ENCODE assay signal across 8 cellular contexts in the genomic region with DNA sequence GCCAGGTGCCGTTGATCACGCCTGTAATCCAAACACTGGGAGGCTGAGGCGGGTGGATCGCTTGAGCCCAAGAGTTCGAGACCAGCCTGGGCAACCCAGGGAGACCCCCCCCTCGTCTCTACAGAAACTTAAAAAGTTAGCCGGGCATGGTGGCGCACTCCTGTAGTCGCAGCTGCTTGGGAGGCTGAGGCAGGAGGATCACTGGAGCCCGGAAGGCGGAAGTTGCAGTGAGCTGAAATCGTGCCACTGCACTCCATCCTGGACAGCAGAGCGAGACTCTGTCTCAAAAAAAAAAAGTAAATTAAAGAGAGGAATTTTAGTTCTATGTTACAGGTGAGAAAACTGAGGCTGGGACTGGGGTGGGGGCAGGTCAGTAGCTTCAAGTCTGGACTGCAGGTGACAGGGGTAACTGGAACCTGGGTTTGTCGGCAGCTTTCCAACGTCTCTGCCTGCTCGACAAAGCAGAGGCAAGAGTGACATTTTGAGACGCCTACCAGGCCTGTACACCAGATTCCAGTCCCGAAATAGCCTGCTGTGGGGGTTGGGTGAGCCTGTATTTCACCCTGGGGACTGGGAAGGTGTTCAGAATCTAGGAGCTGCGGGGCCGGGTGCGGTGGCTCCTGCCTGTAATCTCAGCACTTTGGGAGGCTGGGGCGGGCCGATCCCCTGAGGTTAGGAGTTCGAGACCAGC. TPM values are rescaled to one million over a fixed set of nuclear protein-coding genes. Genes with fewer than 3 reads are reported as not detected.
A peak's percentile ranks its signal among the peaks of the same experiment; 100 is the strongest.
DNase-seq lines count a peak whose midpoint lies in the region; ATAC-seq and TF ChIP-seq lines count a peak whose summit lies in the region.

No MANE protein-coding gene starts in this region.

- intact Hi-C loops in activated T-helper 1 cell treated with anti-CD3 and anti-CD28 coated beads, Interleukin-12 subunit alpha, Interleukin-12 subunit beta, Interleukin-2, Interleukin-4 antibody, amounts not matched to agents 30 ng/mL and 10 ng/mL and 1 ng/mL, durations not matched to agents 14 hours and 24 hours and 36 hours (cut with micrococcal nuclease) = no loop called here
- intact Hi-C loops in left ventricle myocardium inferior (cut with micrococcal nuclease) = no loop called here
- intact Hi-C loops in sciatic nerve (cut with DNase I) = loop anchor here (10.0 kb wide), 1 partner anchor 65 kb away; the partner anchor contains the start of gene EHD2

- ATAC-seq in sciatic nerve (peak; percentile 33), HG03442 (IDR thresholded peaks at IDR 0.05; ENCODE audit: unreplicated experiment) (no peak)

- no peak for TF ChIP-seq CTCF in left ventricle myocardium inferior (IDR thresholded peaks at IDR 0.05; ENCODE audit: borderline replicate concordance)

- no peaks in the 10 kb centered on the region for H3K9me3 ChIP-seq in left ventricle myocardium inferior (replicated peaks)

- H3K36me3 Mint-ChIP-seq in activated T-helper 1 cell treated with anti-CD3 and anti-CD28 coated beads, Interleukin-12 subunit alpha, Interleukin-12 subunit beta, Interleukin-2, Interleukin-4 antibody, amounts not matched to agents 30 ng/mL and 10 ng/mL and 1 ng/mL, durations not matched to agents 14 hours and 24 hours and 36 hours (ENCODE audit: low read depth) = peaks cover 23% of the 10 kb centered on the region

- peak overlapping the region; percentile 94 for H3K27ac Mint-ChIP-seq in activated T-helper 1 cell treated with anti-CD3 and anti-CD28 coated beads, Interleukin-12 subunit alpha, Interleukin-12 subunit beta, Interleukin-2, Interleukin-4 antibody, amounts not matched to agents 30 ng/mL and 10 ng/mL and 1 ng/mL, durations not matched to agents 14 hours and 24 hours and 36 hours

- H3K36me3 ChIP-seq in left ventricle myocardium inferior = peaks cover 39% of the 10 kb centered on the region

- H3K4me1 ChIP-seq in left ventricle myocardium inferior = peaks cover 66% of the 10 kb centered on the region

- in situ Hi-C loops in G401 (cut with HindIII; ENCODE audit: low sequenced_read_pairs) = no loop called here

- no peaks in the 10 kb centered on the region for H3K9me3 Mint-ChIP-seq in activated T-helper 1 cell treated with anti-CD3 and anti-CD28 coated beads, Interleukin-12 subunit alpha, Interleukin-12 subunit beta, Interleukin-2, Interleukin-4 antibody, amounts not matched to agents 30 ng/mL and 10 ng/mL and 1 ng/mL, durations not matched to agents 14 hours and 24 hours and 36 hours

- peak overlapping the region; percentile 100 for H3K4me3 ChIP-seq in left ventricle myocardium inferior

- DNase-seq in G401 (ENCODE audit: low spot score) = peak; percentile 81
- DNase-seq in activated T-helper 1 cell treated with anti-CD3 and anti-CD28 coated beads, Interleukin-12 subunit alpha, Interleukin-12 subunit beta, Interleukin-2, Interleukin-4 antibody, amounts not matched to agents 30 ng/mL and 10 ng/mL and 1 ng/mL, durations not matched to agents 14 hours and 24 hours and 36 hours (ENCODE audit: low spot score) = no peak
- DNase-seq in left ventricle myocardium inferior = peak; percentile 83
- peak; percentile 75 for DNase-seq in sciatic nerve (ENCODE audit: low spot score)
- DNase-seq in NCI-H2196 treated with DMSO at 0.1 percent for 48 hours (lab: John Stamatoyannopoulos, UW; ENCODE audit: unreplicated experiment) = no peak
- no peak for DNase-seq in NCI-H1694 treated with DMSO at 0.1 percent for 48 hours (lab: John Stamatoyannopoulos, UW)
- DNase-seq in LoVo (ENCODE audit: low spot score) = no peak

- H3K27me3 ChIP-seq in left ventricle myocardium inferior (ENCODE audit: low read depth) = no peaks in the 10 kb centered on the region

- H3K4me1 Mint-ChIP-seq in activated T-helper 1 cell treated with anti-CD3 and anti-CD28 coated beads, Interleukin-12 subunit alpha, Interleukin-12 subunit beta, Interleukin-2, Interleukin-4 antibody, amounts not matched to agents 30 ng/mL and 10 ng/mL and 1 ng/mL, durations not matched to agents 14 hours and 24 hours and 36 hours (ENCODE audit: low read depth) = peaks cover 17% of the 10 kb centered on the region

- H3K27me3 Mint-ChIP-seq in activated T-helper 1 cell treated with anti-CD3 and anti-CD28 coated beads, Interleukin-12 subunit alpha, Interleukin-12 subunit beta, Interleukin-2, Interleukin-4 antibody, amounts not matched to agents 30 ng/mL and 10 ng/mL and 1 ng/mL, durations not matched to agents 14 hours and 24 hours and 36 hours (ENCODE audit: insufficient read depth) = no peaks in the 10 kb centered on the region

- peak overlapping the region; percentile 97 for H3K27ac ChIP-seq in left ventricle myocardium inferior (replicated peaks)

- H3K4me3 Mint-ChIP-seq in activated T-helper 1 cell treated with anti-CD3 and anti-CD28 coated beads, Interleukin-12 subunit alpha, Interleukin-12 subunit beta, Interleukin-2, Interleukin-4 antibody, amounts not matched to agents 30 ng/mL and 10 ng/mL and 1 ng/mL, durations not matched to agents 14 hours and 24 hours and 36 hours = peak overlapping the region; percentile 96

RNA-seq across cellular contexts. Expression of gene SELENOW, which starts 1.2 kb away (rescaled TPM):
- 322 and 424 TPM in 2 replicates for total RNA-seq in G401 (2014; rRNA removed; shearing (Covaris generic))
- 106 and 107 TPM in 2 replicates for total RNA-seq in activated T-helper 1 cell treated with anti-CD3 and anti-CD28 coated beads, Interleukin-12 subunit alpha, Interleukin-12 subunit beta, Interleukin-2, Interleukin-4 antibody, amounts not matched to agents 30 ng/mL and 10 ng/mL and 1 ng/mL, durations not matched to agents 14 hours and 24 hours and 36 hours
- 1,019 TPM for total RNA-seq in left ventricle myocardium inferior
- total RNA-seq in sciatic nerve = 306 TPM

RNA-seq across cellular contexts. Expression of gene TPRX1, which starts 24.7 kb away (rescaled TPM):
- total RNA-seq in G401 (2014; rRNA removed; shearing (Covaris generic)) = not detected in 2 replicates
- not detected in 2 replicates for total RNA-seq in activated T-helper 1 cell treated with anti-CD3 and anti-CD28 coated beads, Interleukin-12 subunit alpha, Interleukin-12 subunit beta, Interleukin-2, Interleukin-4 antibody, amounts not matched to agents 30 ng/mL and 10 ng/mL and 1 ng/mL, durations not matched to agents 14 hours and 24 hours and 36 hours
- total RNA-seq in left ventricle myocardium inferior (not detected), sciatic nerve (not detected)

RNA-seq across cellular contexts. Expression of gene NOP53, which starts 34.3 kb away (rescaled TPM):
- 431 and 471 TPM in 2 replicates for total RNA-seq in G401 (2014; rRNA removed; shearing (Covaris generic))
- total RNA-seq in activated T-helper 1 cell treated with anti-CD3 and anti-CD28 coated beads, Interleukin-12 subunit alpha, Interleukin-12 subunit beta, Interleukin-2, Interleukin-4 antibody, amounts not matched to agents 30 ng/mL and 10 ng/mL and 1 ng/mL, durations not matched to agents 14 hours and 24 hours and 36 hours = 206 and 211 TPM in 2 replicates
- total RNA-seq in left ventricle myocardium inferior = 169 TPM
- total RNA-seq in sciatic nerve = 297 TPM

RNA-seq across cellular contexts. Expression of gene CRX, which starts 42.1 kb away (rescaled TPM):
- 0.34 and 0.68 TPM in 2 replicates for total RNA-seq in G401 (2014; rRNA removed; shearing (Covaris generic))
- not detected in 2 replicates for total RNA-seq in activated T-helper 1 cell treated with anti-CD3 and anti-CD28 coated beads, Interleukin-12 subunit alpha, Interleukin-12 subunit beta, Interleukin-2, Interleukin-4 antibody, amounts not matched to agents 30 ng/mL and 10 ng/mL and 1 ng/mL, durations not matched to agents 14 hours and 24 hours and 36 hours
- total RNA-seq in left ventricle myocardium inferior (not detected), sciatic nerve (0.09 TPM)

Comparison
In these comparisons a context has a peak if more than half of its experiments do, and no peak if none do; other contexts are left out.
1. DNase-seq: peak in G401 (single experiment), left ventricle myocardium inferior (single experiment) and sciatic nerve (single experiment); none in activated T-helper 1 cell treated with anti-CD3 and anti-CD28 coated beads, Interleukin-12 subunit alpha, Interleukin-12 subunit beta, Interleukin-2, Interleukin-4 antibody, amounts not matched to agents 30 ng/mL and 10 ng/mL and 1 ng/mL, durations not matched to agents 14 hours and 24 hours and 36 hours (single experiment), NCI-H2196 treated with DMSO at 0.1 percent for 48 hours (single experiment), NCI-H1694 treated with DMSO at 0.1 percent for 48 hours (single experiment) and LoVo (single experiment).